In the genomic region with DNA sequence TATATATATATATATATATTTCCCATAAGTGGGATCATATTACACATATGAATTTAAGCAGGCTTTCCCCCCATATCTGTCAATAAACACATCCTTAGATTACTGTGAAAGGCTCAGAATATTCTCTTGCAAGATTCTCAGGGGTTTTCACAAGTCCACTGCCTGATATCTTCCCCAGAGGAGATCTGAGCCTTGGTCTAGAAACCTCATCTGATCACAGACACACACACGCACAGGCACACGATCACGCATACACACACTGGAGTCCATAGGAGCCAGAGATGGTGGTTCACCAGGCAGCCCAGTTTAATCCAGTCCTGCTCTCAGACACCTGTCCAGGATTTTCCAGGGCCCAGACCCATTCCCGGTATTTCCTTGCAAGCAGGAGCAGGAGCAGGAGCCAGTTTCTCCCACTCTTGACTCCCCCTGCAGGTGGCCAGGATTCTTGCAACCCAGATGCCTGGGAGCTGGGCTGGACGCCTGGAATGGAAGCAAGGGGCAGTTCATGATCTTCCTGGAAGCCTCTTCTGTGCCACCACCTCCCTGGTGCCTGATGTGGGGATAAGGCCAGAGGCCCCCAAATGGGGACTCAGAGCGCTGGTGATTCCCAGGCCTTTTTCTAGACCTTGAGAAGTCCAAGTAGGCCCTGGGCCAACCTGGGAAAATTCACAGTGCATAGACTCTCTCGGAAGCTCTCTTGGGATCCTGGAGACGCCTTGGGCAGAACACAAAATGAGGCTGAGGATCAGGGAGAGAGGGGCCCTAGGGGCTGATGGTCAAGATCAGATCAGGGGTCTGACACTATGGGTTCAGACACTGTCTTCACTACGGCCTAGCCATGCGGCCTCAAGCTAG, we compare ENCODE assay signal across 1 cellular context.
TF ChIP-seq lines count a peak whose summit lies in the region.

No MANE protein-coding gene starts in this region.

TF ChIP-seq in GM23338, 12 proteins besides CTCF, POLR2A, EP300 and RAD21 (continued from another document):
- TF ChIP-seq, protein P1, sequence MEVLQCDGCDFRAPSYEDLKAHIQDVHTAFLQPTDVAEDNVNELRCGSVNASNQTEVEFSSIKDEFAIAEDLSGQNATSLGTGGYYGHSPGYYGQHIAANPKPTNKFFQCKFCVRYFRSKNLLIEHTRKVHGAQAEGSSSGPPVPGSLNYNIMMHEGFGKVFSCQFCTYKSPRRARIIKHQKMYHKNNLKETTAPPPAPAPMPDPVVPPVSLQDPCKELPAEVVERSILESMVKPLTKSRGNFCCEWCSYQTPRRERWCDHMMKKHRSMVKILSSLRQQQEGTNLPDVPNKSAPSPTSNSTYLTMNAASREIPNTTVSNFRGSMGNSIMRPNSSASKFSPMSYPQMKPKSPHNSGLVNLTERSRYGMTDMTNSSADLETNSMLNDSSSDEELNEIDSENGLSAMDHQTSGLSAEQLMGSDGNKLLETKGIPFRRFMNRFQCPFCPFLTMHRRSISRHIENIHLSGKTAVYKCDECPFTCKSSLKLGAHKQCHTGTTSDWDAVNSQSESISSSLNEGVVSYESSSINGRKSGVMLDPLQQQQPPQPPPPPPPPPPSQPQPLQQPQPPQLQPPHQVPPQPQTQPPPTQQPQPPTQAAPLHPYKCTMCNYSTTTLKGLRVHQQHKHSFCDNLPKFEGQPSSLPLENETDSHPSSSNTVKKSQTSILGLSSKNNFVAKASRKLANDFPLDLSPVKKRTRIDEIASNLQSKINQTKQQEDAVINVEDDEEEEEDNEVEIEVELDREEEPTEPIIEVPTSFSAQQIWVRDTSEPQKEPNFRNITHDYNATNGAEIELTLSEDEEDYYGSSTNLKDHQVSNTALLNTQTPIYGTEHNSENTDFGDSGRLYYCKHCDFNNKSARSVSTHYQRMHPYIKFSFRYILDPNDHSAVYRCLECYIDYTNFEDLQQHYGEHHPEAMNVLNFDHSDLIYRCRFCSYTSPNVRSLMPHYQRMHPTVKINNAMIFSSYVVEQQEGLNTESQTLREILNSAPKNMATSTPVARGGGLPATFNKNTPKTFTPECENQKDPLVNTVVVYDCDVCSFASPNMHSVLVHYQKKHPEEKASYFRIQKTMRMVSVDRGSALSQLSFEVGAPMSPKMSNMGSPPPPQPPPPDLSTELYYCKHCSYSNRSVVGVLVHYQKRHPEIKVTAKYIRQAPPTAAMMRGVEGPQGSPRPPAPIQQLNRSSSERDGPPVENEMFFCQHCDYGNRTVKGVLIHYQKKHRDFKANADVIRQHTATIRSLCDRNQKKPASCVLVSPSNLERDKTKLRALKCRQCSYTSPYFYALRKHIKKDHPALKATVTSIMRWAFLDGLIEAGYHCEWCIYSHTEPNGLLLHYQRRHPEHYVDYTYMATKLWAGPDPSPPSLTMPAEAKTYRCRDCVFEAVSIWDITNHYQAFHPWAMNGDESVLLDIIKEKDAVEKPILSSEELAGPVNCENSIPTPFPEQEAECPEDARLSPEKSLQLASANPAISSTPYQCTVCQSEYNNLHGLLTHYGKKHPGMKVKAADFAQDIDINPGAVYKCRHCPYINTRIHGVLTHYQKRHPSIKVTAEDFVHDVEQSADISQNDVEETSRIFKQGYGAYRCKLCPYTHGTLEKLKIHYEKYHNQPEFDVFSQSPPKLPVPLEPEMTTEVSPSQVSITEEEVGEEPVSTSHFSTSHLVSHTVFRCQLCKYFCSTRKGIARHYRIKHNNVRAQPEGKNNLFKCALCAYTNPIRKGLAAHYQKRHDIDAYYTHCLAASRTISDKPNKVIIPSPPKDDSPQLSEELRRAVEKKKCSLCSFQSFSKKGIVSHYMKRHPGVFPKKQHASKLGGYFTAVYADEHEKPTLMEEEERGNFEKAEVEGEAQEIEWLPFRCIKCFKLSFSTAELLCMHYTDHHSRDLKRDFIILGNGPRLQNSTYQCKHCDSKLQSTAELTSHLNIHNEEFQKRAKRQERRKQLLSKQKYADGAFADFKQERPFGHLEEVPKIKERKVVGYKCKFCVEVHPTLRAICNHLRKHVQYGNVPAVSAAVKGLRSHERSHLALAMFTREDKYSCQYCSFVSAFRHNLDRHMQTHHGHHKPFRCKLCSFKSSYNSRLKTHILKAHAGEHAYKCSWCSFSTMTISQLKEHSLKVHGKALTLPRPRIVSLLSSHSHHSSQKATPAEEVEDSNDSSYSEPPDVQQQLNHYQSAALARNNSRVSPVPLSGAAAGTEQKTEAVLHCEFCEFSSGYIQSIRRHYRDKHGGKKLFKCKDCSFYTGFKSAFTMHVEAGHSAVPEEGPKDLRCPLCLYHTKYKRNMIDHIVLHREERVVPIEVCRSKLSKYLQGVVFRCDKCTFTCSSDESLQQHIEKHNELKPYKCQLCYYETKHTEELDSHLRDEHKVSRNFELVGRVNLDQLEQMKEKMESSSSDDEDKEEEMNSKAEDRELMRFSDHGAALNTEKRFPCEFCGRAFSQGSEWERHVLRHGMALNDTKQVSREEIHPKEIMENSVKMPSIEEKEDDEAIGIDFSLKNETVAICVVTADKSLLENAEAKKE (CRISPR knock-in tag; IDR thresholded peaks at IDR 0.05): no peak
- TF ChIP-seq JUNB (IDR thresholded peaks at IDR 0.05; ENCODE audit: unreplicated experiment) (no peak), EZH2 (IDR thresholded peaks at IDR 0.05; ENCODE audit: low read depth, unreplicated experiment) (no peak)
- TF ChIP-seq, protein P2, sequence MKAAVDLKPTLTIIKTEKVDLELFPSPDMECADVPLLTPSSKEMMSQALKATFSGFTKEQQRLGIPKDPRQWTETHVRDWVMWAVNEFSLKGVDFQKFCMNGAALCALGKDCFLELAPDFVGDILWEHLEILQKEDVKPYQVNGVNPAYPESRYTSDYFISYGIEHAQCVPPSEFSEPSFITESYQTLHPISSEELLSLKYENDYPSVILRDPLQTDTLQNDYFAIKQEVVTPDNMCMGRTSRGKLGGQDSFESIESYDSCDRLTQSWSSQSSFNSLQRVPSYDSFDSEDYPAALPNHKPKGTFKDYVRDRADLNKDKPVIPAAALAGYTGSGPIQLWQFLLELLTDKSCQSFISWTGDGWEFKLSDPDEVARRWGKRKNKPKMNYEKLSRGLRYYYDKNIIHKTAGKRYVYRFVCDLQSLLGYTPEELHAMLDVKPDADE (IDR thresholded peaks at IDR 0.05): no peak
TF ChIP-seq in GM23338: peak in this region for 0.
